ENCODE assay signal across 1 cellular context in the genomic region with DNA sequence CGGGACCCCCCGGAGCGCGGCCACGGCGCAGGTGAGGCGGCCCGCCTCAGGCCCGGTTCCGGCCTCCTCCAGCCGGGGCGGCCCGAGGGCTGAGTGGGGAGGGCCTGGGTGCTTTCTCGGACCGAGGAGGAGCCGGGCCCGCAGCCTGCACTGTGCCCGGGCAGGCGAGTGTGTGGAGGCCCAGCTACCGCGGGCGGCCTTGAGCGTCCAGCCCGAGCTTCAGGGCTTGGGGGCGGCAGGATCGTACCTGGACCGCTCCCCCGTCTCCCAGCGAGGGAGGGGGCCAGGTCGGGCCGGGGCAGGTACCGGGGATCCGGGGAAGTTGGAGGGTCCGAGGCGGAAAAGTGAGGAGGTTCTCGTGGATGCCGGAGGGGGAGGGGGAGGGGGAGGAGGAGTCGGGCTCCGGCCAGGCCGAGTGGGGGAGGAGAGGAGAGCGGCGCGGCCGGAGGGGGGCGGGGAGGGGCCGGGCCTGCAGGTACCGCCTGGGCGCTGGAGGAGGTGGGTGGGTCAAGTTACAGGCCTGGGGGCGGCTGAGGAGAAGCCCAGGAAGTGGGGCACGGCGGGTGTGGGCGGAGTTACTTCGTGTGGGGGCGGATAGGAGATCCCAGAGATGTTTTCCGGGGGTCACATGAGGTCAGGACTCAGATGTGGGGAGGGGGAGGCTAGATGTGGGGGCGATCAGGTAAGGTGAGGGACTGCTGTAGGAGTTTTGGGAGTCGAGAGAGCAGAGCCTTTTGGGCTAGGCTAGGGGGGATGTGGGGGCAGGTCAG.
TF ChIP-seq lines count a peak whose summit lies in the region.

No MANE protein-coding gene starts in this region.

TF ChIP-seq in K562, 482 proteins besides CTCF, POLR2A, EP300 and RAD21 (continued from another document and continues in another):
- TF ChIP-seq, protein P1, sequence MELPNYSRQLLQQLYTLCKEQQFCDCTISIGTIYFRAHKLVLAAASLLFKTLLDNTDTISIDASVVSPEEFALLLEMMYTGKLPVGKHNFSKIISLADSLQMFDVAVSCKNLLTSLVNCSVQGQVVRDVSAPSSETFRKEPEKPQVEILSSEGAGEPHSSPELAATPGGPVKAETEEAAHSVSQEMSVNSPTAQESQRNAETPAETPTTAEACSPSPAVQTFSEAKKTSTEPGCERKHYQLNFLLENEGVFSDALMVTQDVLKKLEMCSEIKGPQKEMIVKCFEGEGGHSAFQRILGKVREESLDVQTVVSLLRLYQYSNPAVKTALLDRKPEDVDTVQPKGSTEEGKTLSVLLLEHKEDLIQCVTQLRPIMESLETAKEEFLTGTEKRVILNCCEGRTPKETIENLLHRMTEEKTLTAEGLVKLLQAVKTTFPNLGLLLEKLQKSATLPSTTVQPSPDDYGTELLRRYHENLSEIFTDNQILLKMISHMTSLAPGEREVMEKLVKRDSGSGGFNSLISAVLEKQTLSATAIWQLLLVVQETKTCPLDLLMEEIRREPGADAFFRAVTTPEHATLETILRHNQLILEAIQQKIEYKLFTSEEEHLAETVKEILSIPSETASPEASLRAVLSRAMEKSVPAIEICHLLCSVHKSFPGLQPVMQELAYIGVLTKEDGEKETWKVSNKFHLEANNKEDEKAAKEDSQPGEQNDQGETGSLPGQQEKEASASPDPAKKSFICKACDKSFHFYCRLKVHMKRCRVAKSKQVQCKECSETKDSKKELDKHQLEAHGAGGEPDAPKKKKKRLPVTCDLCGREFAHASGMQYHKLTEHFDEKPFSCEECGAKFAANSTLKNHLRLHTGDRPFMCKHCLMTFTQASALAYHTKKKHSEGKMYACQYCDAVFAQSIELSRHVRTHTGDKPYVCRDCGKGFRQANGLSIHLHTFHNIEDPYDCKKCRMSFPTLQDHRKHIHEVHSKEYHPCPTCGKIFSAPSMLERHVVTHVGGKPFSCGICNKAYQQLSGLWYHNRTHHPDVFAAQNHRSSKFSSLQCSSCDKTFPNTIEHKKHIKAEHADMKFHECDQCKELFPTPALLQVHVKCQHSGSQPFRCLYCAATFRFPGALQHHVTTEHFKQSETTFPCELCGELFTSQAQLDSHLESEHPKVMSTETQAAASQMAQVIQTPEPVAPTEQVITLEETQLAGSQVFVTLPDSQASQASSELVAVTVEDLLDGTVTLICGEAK (IDR thresholded peaks at IDR 0.05): 0 out of 2 replicates have a peak, but pooled peaks have one; percentile 15
- TF ChIP-seq, protein P1 (CRISPR knock-in tag; IDR thresholded peaks at IDR 0.05): no peak
- no peak for TF ChIP-seq MTA2 (IDR thresholded peaks at IDR 0.05; ENCODE audit: low read depth)
- no peak for TF ChIP-seq GTF3C2 (IDR thresholded peaks at IDR 0.05; ENCODE audit: borderline replicate concordance, extremely low read depth, insufficient read length)
- no peak for TF ChIP-seq ADNP (tag; IDR thresholded peaks at IDR 0.05)
- no peak for TF ChIP-seq ZNF57 (CRISPR knock-in tag; IDR thresholded peaks at IDR 0.05)
- no peak for TF ChIP-seq RFX1 (IDR thresholded peaks at IDR 0.05)
- TF ChIP-seq, protein P2, sequence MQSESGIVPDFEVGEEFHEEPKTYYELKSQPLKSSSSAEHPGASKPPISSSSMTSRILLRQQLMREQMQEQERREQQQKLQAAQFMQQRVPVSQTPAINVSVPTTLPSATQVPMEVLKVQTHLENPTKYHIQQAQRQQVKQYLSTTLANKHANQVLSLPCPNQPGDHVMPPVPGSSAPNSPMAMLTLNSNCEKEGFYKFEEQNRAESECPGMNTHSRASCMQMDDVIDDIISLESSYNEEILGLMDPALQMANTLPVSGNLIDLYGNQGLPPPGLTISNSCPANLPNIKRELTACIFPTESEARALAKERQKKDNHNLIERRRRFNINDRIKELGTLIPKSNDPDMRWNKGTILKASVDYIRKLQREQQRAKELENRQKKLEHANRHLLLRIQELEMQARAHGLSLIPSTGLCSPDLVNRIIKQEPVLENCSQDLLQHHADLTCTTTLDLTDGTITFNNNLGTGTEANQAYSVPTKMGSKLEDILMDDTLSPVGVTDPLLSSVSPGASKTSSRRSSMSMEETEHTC (IDR thresholded peaks at IDR 0.05): no peak
- TF ChIP-seq SRSF9 (IDR thresholded peaks at IDR 0.05; ENCODE audit: borderline replicate concordance, low read depth, low read length): no peak
- TF ChIP-seq RAD51 (IDR thresholded peaks at IDR 0.05; ENCODE audit: borderline replicate concordance, low read depth): peak; percentile 19; the same call in 1 of the 2 replicates
- no peak for TF ChIP-seq HNRNPH1 (optimal IDR thresholded peaks at IDR 0.05; ENCODE audit: low read depth, low read length)
- TF ChIP-seq DNMT1 (IDR thresholded peaks at IDR 0.05): no peak
- TF ChIP-seq KLF16 (IDR thresholded peaks at IDR 0.05): peak; percentile 54; the same call in 1 of the 2 replicates
- TF ChIP-seq, protein P3, sequence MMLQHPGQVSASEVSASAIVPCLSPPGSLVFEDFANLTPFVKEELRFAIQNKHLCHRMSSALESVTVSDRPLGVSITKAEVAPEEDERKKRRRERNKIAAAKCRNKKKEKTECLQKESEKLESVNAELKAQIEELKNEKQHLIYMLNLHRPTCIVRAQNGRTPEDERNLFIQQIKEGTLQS (IDR thresholded peaks at IDR 0.05): no peak
- TF ChIP-seq, protein P3 (CRISPR knock-in tag; conservative IDR thresholded peaks at IDR 0.05): no peak
- no peak for TF ChIP-seq NR0B1 (IDR thresholded peaks at IDR 0.05; ENCODE audit: partially characterized antibody)
- TF ChIP-seq USF1 (CRISPR knock-in tag; IDR thresholded peaks at IDR 0.05): no peak
- no peak for TF ChIP-seq ZNF217 (CRISPR knock-in tag; IDR thresholded peaks at IDR 0.05)
- no peak for TF ChIP-seq RFX7 (CRISPR knock-in tag; IDR thresholded peaks at IDR 0.05)
- TF ChIP-seq ZNF184 (CRISPR knock-in tag; IDR thresholded peaks at IDR 0.05): no peak
- TF ChIP-seq PREB (CRISPR knock-in tag; IDR thresholded peaks at IDR 0.05): no peak
- TF ChIP-seq, protein P4, sequence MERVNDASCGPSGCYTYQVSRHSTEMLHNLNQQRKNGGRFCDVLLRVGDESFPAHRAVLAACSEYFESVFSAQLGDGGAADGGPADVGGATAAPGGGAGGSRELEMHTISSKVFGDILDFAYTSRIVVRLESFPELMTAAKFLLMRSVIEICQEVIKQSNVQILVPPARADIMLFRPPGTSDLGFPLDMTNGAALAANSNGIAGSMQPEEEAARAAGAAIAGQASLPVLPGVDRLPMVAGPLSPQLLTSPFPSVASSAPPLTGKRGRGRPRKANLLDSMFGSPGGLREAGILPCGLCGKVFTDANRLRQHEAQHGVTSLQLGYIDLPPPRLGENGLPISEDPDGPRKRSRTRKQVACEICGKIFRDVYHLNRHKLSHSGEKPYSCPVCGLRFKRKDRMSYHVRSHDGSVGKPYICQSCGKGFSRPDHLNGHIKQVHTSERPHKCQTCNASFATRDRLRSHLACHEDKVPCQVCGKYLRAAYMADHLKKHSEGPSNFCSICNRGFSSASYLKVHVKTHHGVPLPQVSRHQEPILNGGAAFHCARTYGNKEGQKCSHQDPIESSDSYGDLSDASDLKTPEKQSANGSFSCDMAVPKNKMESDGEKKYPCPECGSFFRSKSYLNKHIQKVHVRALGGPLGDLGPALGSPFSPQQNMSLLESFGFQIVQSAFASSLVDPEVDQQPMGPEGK (CRISPR knock-in tag; IDR thresholded peaks at IDR 0.05; ENCODE audit: borderline replicate concordance): no peak
- no peak for TF ChIP-seq KHSRP (IDR thresholded peaks at IDR 0.05)
- TF ChIP-seq ZSCAN32 (CRISPR knock-in tag; IDR thresholded peaks at IDR 0.05): no peak
- TF ChIP-seq NUFIP1 (IDR thresholded peaks at IDR 0.05; ENCODE audit: partially characterized antibody): no peak
- TF ChIP-seq, protein P5, sequence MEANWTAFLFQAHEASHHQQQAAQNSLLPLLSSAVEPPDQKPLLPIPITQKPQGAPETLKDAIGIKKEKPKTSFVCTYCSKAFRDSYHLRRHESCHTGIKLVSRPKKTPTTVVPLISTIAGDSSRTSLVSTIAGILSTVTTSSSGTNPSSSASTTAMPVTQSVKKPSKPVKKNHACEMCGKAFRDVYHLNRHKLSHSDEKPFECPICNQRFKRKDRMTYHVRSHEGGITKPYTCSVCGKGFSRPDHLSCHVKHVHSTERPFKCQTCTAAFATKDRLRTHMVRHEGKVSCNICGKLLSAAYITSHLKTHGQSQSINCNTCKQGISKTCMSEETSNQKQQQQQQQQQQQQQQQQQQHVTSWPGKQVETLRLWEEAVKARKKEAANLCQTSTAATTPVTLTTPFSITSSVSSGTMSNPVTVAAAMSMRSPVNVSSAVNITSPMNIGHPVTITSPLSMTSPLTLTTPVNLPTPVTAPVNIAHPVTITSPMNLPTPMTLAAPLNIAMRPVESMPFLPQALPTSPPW (CRISPR knock-in tag; IDR thresholded peaks at IDR 0.05): peak; percentile 77
- TF ChIP-seq NCOA2 (IDR thresholded peaks at IDR 0.05; ENCODE audit: partially characterized antibody in 2 of 2): no peak
- no peak for TF ChIP-seq ZNF143 (CRISPR knock-in tag; IDR thresholded peaks at IDR 0.05)
- TF ChIP-seq TEAD2 (tag; IDR thresholded peaks at IDR 0.05): no peak
- TF ChIP-seq TRIM24 (IDR thresholded peaks at IDR 0.05): no peak
- TF ChIP-seq TEAD4 (IDR thresholded peaks at IDR 0.05; ENCODE audit: low read length): peak; percentile 15; the same call in 1 of the 2 replicates
- no peak for TF ChIP-seq TEAD4 (CRISPR knock-in tag; IDR thresholded peaks at IDR 0.05; ENCODE audit: borderline replicate concordance)
- no peak for TF ChIP-seq ZNF766 (CRISPR knock-in tag; conservative IDR thresholded peaks at IDR 0.05)
